ENCODE assay signal across 8 cellular contexts in genomic region chr7:76944567-76944966, GRCh38.
DNase-seq lines count a peak whose midpoint lies in the region; ATAC-seq and TF ChIP-seq lines count a peak whose summit lies in the region.
"Not testable (repeated sequence)": the region's sequence is repeated elsewhere in the genome, so short reads cannot be mapped to it uniquely, and the experiment has no call there.

No MANE protein-coding gene starts in this region.

- H3K27me3 Mint-ChIP-seq in activated T-cell treated with anti-CD3 and anti-CD28 coated beads, Interleukin-2, amount 50 U/mL, for 4 hours (ENCODE audit: low read depth): not testable (repeated sequence)

- not testable (repeated sequence) for H3K4me3 ChIP-seq in GM12865 (ENCODE audit: low read depth, low read length)

- not testable (repeated sequence) for H3K36me3 Mint-ChIP-seq in activated T-cell treated with anti-CD3 and anti-CD28 coated beads, Interleukin-2, amount 50 U/mL, for 4 hours (ENCODE audit: insufficient read depth)

- not testable (repeated sequence) for H3K4me3 Mint-ChIP-seq in activated T-cell treated with anti-CD3 and anti-CD28 coated beads, Interleukin-2, amount 50 U/mL, for 4 hours

- TF ChIP-seq CTCF in GM12865 (IDR thresholded peaks at IDR 0.05; ENCODE audit: insufficient read depth, low read depth, low read length, missing control alignments): not testable (repeated sequence)

- H3K4me1 Mint-ChIP-seq in activated T-cell treated with anti-CD3 and anti-CD28 coated beads, Interleukin-2, amount 50 U/mL, for 4 hours (ENCODE audit: low read depth): not testable (repeated sequence)

- not testable (repeated sequence) for H3K9me3 Mint-ChIP-seq in activated T-cell treated with anti-CD3 and anti-CD28 coated beads, Interleukin-2, amount 50 U/mL, for 4 hours

- peak; percentile 75 for ATAC-seq in GM18870 (IDR thresholded peaks at IDR 0.05; ENCODE audit: unreplicated experiment)
- ATAC-seq in GM21367 (IDR thresholded peaks at IDR 0.05; ENCODE audit: unreplicated experiment): peak; percentile 40
- peak; percentile 86 for ATAC-seq in HG02610 (IDR thresholded peaks at IDR 0.05; ENCODE audit: unreplicated experiment)
- ATAC-seq in HG03039 (IDR thresholded peaks at IDR 0.05; ENCODE audit: unreplicated experiment): peak; percentile 71
- peak; percentile 74 for ATAC-seq in HG03457 (IDR thresholded peaks at IDR 0.05; ENCODE audit: unreplicated experiment)
- ATAC-seq in activated T-cell treated with anti-CD3 and anti-CD28 coated beads, Interleukin-2, amount 50 U/mL, for 4 hours: peak; percentile 72 to 93

- DNase-seq in GM12865 (ENCODE audit: low read depth) (peak; percentile 63), medulla oblongata (ENCODE audit: extremely low spot score) (peak; percentile 6)
- DNase-seq in activated T-cell treated with anti-CD3 and anti-CD28 coated beads, Interleukin-2, amount 50 U/mL, for 4 hours: not testable (repeated sequence)
